7 cellular contexts compared by ENCODE assay signal in the genomic region with DNA sequence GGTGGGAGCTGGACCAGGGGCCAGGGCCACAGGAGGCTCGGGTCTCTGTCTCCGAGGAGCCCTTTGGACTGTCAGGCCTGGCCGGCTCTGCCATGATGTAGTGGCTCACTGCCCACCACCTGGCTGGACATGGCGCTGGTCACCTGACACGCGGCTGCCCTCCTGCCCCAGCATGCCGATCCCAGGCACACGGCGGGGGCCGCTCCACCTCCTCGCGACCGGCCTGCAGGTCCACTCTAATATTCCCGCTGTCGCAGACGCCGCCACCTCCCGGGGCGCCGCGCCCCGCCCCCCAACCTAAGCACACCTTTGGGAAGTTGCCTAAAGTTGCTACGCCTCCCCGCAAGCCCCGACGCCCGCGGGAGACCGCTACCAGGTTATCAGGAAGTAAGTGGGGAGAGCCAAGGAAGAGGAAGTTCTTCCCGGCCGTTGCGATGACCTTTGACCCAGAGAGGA. TPM values are rescaled to one million over a fixed set of nuclear protein-coding genes. Genes with fewer than 3 reads are reported as not detected.
"Had no signal": no experiment of that assay in that cellular context is flagged by ENCODE, and none has a peak within 500 bp of the region (broad histone marks: within the 10 kb centered on the region; RNA-seq: fewer than 3 reads in every experiment).

A gene (minus strand): TSS at position 406 of the 456 bp plus-strand sequence. CDS start 58,298 bp downstream, outside the sequence.

RNA-seq across cellular contexts. Expression of the gene that starts here (rescaled TPM):
- total RNA-seq: activated B cell treated with CpG ODN at 0.5 μM for 24 hours; activated CD4-positive, alpha-beta T cell treated with anti-CD3 and anti-CD28 coated beads, Interleukin-2, amount 10 ng/mL, durations not matched to agents 24 days and 14 days; activated CD8-positive, alpha-beta memory T cell treated with anti-CD3 and anti-CD28 coated beads for 36 hours; activated CD8-positive, alpha-beta memory T cell treated with anti-CD3 and anti-CD28 coated beads, Interleukin-2, amount 10 ng/mL, durations not matched to agents 7 days and 5 days; activated CD8-positive, alpha-beta T cell treated with anti-CD3 and anti-CD28 coated beads, Interleukin-2, amount 10 ng/mL, durations not matched to agents 7 days and 5 days; T-helper 2 cell treated with Interferon-gamma antibody and Interleukin-4, amounts not matched to agents 100 ng/mL and 5 ng/mL, for 36 hours; WTC11 had no signal
